28 cellular contexts compared by ENCODE assay signal in genomic region chr2:14239605-14240004, GRCh38.
"Had no signal": no experiment of that assay in that cellular context is flagged by ENCODE, and none has a peak within 500 bp of the region (broad histone marks: within the 10 kb centered on the region; RNA-seq: fewer than 3 reads in every experiment).

No MANE protein-coding gene starts in this region.

- H3K4me1 ChIP-seq: colonic mucosa, esophagus muscularis mucosa, esophagus squamous epithelium, foreskin keratinocyte, gastrocnemius medialis, gastroesophageal sphincter, heart left ventricle, heart right ventricle had no signal

- FAIRE-seq: colon, endometrium, endothelial cell of umbilical vein, frontal cortex had no signal

- H3K36me3 ChIP-seq: colonic mucosa, esophagus muscularis mucosa, esophagus squamous epithelium, gastrocnemius medialis, gastroesophageal sphincter, heart left ventricle, heart right ventricle had no signal

- H3K27me3 ChIP-seq: colonic mucosa, dorsolateral prefrontal cortex, esophagus muscularis mucosa, esophagus squamous epithelium, foreskin keratinocyte, gastrocnemius medialis, gastroesophageal sphincter, heart left ventricle, heart right ventricle had no signal

- DNase-seq: colonic mucosa; cortex of kidney; dermis blood vessel endothelial cell; dorsolateral prefrontal cortex; effector CD4-positive, alpha-beta T cell; effector CD8-positive, alpha-beta T cell; effector memory CD4-positive, alpha-beta T cell; effector memory CD8-positive, alpha-beta T cell; endodermal cell; erythroblast; esophagus squamous epithelium; foreskin fibroblast; foreskin keratinocyte; foreskin melanocyte; gastrocnemius medialis; glutamatergic neuron; head of caudate nucleus; heart left ventricle; heart right ventricle had no signal

- ATAC-seq: effector memory CD8-positive, alpha-beta T cell; esophagus mucosa; foreskin keratinocyte; gastrocnemius medialis; gastroesophageal sphincter; heart left ventricle; heart right ventricle had no signal

- H3K27ac ChIP-seq: colonic mucosa, coronary artery, dorsolateral prefrontal cortex, epithelial cell of prostate, esophagus muscularis mucosa, esophagus squamous epithelium, foreskin keratinocyte, gastrocnemius medialis, gastroesophageal sphincter, heart left ventricle, heart right ventricle had no signal

- H3K4me3 ChIP-seq: colonic mucosa, coronary artery, dorsolateral prefrontal cortex, esophagus muscularis mucosa, esophagus squamous epithelium, gastrocnemius medialis, gastroesophageal sphincter, heart left ventricle, heart right ventricle had no signal

- H3K9me3 ChIP-seq: colonic mucosa, esophagus muscularis mucosa, esophagus squamous epithelium, gastrocnemius medialis, gastroesophageal sphincter, heart left ventricle had no signal
